ENCODE assay signal across 18 cellular contexts in the genomic region with DNA sequence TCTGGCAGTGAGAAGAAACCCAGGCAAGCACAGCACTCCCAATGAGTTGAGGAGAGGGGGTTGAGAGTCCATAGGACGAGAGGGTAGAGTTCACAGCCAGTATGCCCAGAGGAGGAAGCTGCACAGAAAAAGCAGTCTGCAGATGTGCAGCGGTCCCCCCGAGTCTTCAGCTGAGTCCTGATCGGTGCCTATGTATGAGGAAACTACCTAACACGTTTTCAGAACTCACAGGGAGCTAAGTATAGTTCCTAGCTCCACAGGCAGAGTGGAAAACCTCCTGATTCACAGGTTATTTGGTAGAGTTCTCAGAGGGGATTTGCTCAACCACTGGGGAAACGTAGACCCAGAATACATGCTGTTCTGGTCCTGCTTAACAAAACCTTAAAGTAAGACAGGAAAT.
"Had no signal": no experiment of that assay in that cellular context is flagged by ENCODE, and none has a peak within 500 bp of the region (broad histone marks: within the 10 kb centered on the region; RNA-seq: fewer than 3 reads in every experiment).

No MANE protein-coding gene starts in this region.

- H3K4me3 Mint-ChIP-seq: activated naive CD4-positive, alpha-beta T cell treated with anti-CD3 and anti-CD28 coated beads, Interleukin-2, amount 10 ng/mL, durations not matched to agents 7 days and 5 days; immature natural killer cell; natural killer cell; stimulated activated naive B cell treated with anti-CD40 and anti-IgM and Interleukin-4, amounts not matched to agents 10 μg/mL and 1 μg/mL and 100 μg/mL, for 72 hours had no signal

- H3K27ac ChIP-seq: ascending aorta, breast epithelium, foreskin keratinocyte, right atrium auricular region had no signal

- H3K4me1 Mint-ChIP-seq: activated naive CD4-positive, alpha-beta T cell treated with anti-CD3 and anti-CD28 coated beads, Interleukin-2, amount 10 ng/mL, durations not matched to agents 7 days and 5 days; immature natural killer cell; natural killer cell; stimulated activated naive B cell treated with anti-CD40 and anti-IgM and Interleukin-4, amounts not matched to agents 10 μg/mL and 1 μg/mL and 100 μg/mL, for 72 hours had no signal

- H3K9me3 ChIP-seq: ascending aorta, breast epithelium, right atrium auricular region had no signal

- H3K27ac Mint-ChIP-seq: activated naive CD4-positive, alpha-beta T cell treated with anti-CD3 and anti-CD28 coated beads, Interleukin-2, amount 10 ng/mL, durations not matched to agents 7 days and 5 days; activated T-helper 2 cell treated with anti-CD3 and anti-CD28 coated beads, Interferon-gamma antibody, Interleukin-2, Interleukin-4, amounts not matched to agents 10 μg/mL and 5 μg/mL and 100 μg/mL, durations not matched to agents 14 hours and 24 hours and 36 hours; immature natural killer cell; natural killer cell; progenitor cell of endocrine pancreas had no signal

- H3K27me3 ChIP-seq: ascending aorta, breast epithelium, foreskin keratinocyte, right atrium auricular region had no signal

- H3K27me3 Mint-ChIP-seq: activated naive CD4-positive, alpha-beta T cell treated with anti-CD3 and anti-CD28 coated beads, Interleukin-2, amount 10 ng/mL, durations not matched to agents 7 days and 5 days; progenitor cell of endocrine pancreas; stimulated activated naive B cell treated with anti-CD40 and anti-IgM and Interleukin-4, amounts not matched to agents 10 μg/mL and 1 μg/mL and 100 μg/mL, for 72 hours had no signal

- H3K4me3 ChIP-seq: ascending aorta, breast epithelium, right atrium auricular region had no signal

- H3K36me3 ChIP-seq: ascending aorta, breast epithelium, right atrium auricular region had no signal

- H3K4me1 ChIP-seq: ascending aorta, breast epithelium, foreskin keratinocyte, right atrium auricular region had no signal

- DNase-seq: activated CD4-positive, alpha-beta T cell treated with anti-CD3 and anti-CD28 coated beads for 1 hour; activated CD4-positive, alpha-beta T cell treated with anti-CD3 and anti-CD28 coated beads, Interleukin-2, amount 50 U/mL, for 48 hours; activated naive CD4-positive, alpha-beta T cell treated with anti-CD3 and anti-CD28 coated beads, Interleukin-2, amount 10 ng/mL, durations not matched to agents 7 days and 5 days; cerebellar nuclear complex; effector memory CD4-positive, alpha-beta T cell; foreskin keratinocyte; immature natural killer cell; mesendoderm; natural killer cell; stimulated activated CD4-positive, alpha-beta T cell treated with anti-CD3 and anti-CD28 coated beads, Interleukin-2, amount 100 ng/mL, for 48 hours; stimulated activated naive B cell treated with anti-CD40 and anti-IgM and Interleukin-4, amounts not matched to agents 10 μg/mL and 1 μg/mL and 100 μg/mL, for 72 hours; substantia nigra; trophoblast cell had no signal

- H3K36me3 Mint-ChIP-seq: activated naive CD4-positive, alpha-beta T cell treated with anti-CD3 and anti-CD28 coated beads, Interleukin-2, amount 10 ng/mL, durations not matched to agents 7 days and 5 days; immature natural killer cell; natural killer cell; stimulated activated naive B cell treated with anti-CD40 and anti-IgM and Interleukin-4, amounts not matched to agents 10 μg/mL and 1 μg/mL and 100 μg/mL, for 72 hours had no signal

- ATAC-seq: foreskin keratinocyte; natural killer cell; stimulated activated naive B cell treated with anti-CD40 and anti-IgM and Interleukin-4, amounts not matched to agents 10 μg/mL and 1 μg/mL and 100 μg/mL, for 72 hours had no signal
